ENCODE assay signal across 8 cellular contexts in the genomic region with DNA sequence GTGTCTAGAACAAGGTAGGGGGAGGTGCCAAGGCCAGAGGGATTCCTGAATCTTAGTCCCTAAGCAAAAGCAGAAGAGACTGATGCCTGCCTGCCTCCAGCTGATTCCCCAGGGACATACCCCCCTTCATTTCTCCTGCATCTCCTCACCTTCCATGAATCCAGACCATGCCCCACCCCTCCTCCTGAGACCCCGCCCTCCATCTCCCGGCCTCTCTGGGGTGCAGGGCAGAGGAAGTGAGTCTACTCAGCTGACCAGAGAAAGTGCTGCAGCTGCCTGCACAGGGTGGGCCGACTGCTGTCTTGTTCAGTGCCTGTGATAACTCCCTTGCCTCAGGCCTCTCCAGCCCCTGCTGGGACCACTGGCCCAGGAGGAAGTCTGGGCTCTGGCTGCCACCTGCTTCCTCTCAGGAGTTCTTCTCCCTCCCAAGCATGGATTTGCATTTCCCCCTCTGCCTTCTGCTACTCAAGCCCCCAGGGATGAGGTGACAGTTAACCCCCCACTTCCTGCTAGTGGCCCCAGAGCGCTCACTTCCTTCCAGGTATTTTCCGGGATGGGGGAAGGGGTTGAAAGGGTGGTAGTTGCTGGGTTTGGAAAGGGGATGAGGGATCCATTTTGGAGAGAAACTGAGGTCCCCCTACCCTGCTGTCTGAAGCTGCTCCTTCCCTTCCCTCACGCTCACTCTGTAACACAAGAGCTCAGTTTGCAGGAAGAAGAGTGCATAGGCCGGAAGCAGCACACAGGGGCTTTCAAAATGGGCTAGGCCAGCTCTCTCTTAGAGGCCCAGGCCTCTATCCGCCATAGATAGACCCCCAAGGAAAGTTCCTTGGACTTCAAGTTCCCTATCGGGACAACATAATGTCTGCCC. TPM values are rescaled to one million over a fixed set of nuclear protein-coding genes. Genes with fewer than 3 reads are reported as not detected.
DNase-seq lines count a peak whose midpoint lies in the region; ATAC-seq and TF ChIP-seq lines count a peak whose summit lies in the region.

No MANE protein-coding gene starts in this region.

- peak; percentile 94 for DNase-seq in CMK (ENCODE audit: low read depth)
- DNase-seq in OCI-M1 (lab: John Stamatoyannopoulos, UW) = peak; percentile 94
- DNase-seq in adrenal gland = peak in 5 of 7 donors; percentile 46 to 65 (median 58)
- peak; percentile 98 for DNase-seq in islet precursor cell
- DNase-seq in stimulated activated CD4-positive, alpha-beta T cell treated with anti-CD3 and anti-CD28 coated beads, TNF-alpha, amount 100 ng/mL, for 48 hours (ENCODE audit: low read depth in 3 of 3) = peak in 2 of 3 donors; percentile 65 to 79
- no peak for DNase-seq in NCI-H1930 (lab: John Stamatoyannopoulos, UW)
- DNase-seq in NCI-H345 (lab: John Stamatoyannopoulos, UW) = no peak

- H3K27ac ChIP-seq in adrenal gland = peak overlapping the region in 4 of 5 donors; percentile 72 to 96 (median 87)

- ATAC-seq in HG02571 (IDR thresholded peaks at IDR 0.05; ENCODE audit: unreplicated experiment) = peak; percentile 32

- intact Hi-C loops in adrenal gland (cut with DNase I) = no loop called here

- TF ChIP-seq POLR2A in adrenal gland (IDR thresholded peaks at IDR 0.05) = peak in 1 of 2 donors; percentile 21

- no peaks in the 10 kb centered on the region for H3K27me3 ChIP-seq in adrenal gland

- TF ChIP-seq CTCF in adrenal gland (IDR thresholded peaks at IDR 0.05) = no peak

- peak overlapping the region in 1 of 4 donors; percentile 11 for H3K4me3 ChIP-seq in adrenal gland

- no peaks in the 10 kb centered on the region for H3K36me3 ChIP-seq in adrenal gland (replicated peaks in 1 of 2)

- H3K4me1 ChIP-seq in adrenal gland (replicated peaks in 1 of 2) = peaks cover 43 to 45% of the 10 kb centered on the region in 2 donors

- H3K9me3 ChIP-seq in adrenal gland (replicated peaks in 1 of 3) = no peaks in the 10 kb centered on the region

- 52 to 62% (median 56%) methylated on average over 8 to 9 of the region's 9 CpGs for WGBS in adrenal gland, 4 donors

RNA-seq across cellular contexts. Expression of a gene that starts 10.5 kb away (rescaled TPM):
- 10 to 100 TPM in 7 of 8 donors, 1 to 10 TPM in 1; 7.1 to 57.8 (median 22.3) TPM for total RNA-seq in adrenal gland
- 100 to 1,000 TPM in 1 of 3 donors, 10 to 100 TPM in 1, 1 to 10 TPM in 1; 4.7 to 140 (median 96.6) TPM for polyA plus RNA-seq in adrenal gland

RNA-seq across cellular contexts. Expression of a gene that starts 12.9 kb away (rescaled TPM):
- 100 to 1,000 TPM in 2 of 8 donors, 10 to 100 TPM in 6; 65.5 to 118 (median 90.3) TPM for total RNA-seq in adrenal gland
- 100 to 1,000 TPM in 1 of 3 donors, 10 to 100 TPM in 2; 58.6 to 178 (median 60.8) TPM for polyA plus RNA-seq in adrenal gland

RNA-seq across cellular contexts. Expression of a gene that starts 58.4 kb away (rescaled TPM):
- under 1 TPM in 6 of 8 donors, not detected in 2; 0.19 to 0.79 (median 0.38) TPM for total RNA-seq in adrenal gland
- polyA plus RNA-seq in adrenal gland = under 1 TPM in 2 of 3 donors, not detected in 1; 0.13 to 0.24 TPM

Comparison
In these comparisons a context has a peak if more than half of its experiments do, and no peak if none do; other contexts are left out.
1. DNase-seq: peak in CMK (single experiment), OCI-M1 (single experiment), adrenal gland (5 of 7), islet precursor cell (single experiment) and stimulated activated CD4-positive, alpha-beta T cell treated with anti-CD3 and anti-CD28 coated beads, TNF-alpha, amount 100 ng/mL, for 48 hours (2 of 3); none in NCI-H1930 (0 of 2) and NCI-H345 (single experiment).